ENCODE assay signal across 8 cellular contexts in genomic region chr16:30805056-30805369, GRCh38. TPM values are rescaled to one million over a fixed set of nuclear protein-coding genes. Genes with fewer than 3 reads are reported as not detected.
DNase-seq lines count a peak whose midpoint lies in the region; ATAC-seq, FAIRE-seq and TF ChIP-seq lines count a peak whose summit lies in the region.

No MANE protein-coding gene starts in this region.

- H3K4me1 ChIP-seq in HepG2 (ENCODE audit: insufficient read depth, low read length) (peaks cover 54% of the 10 kb centered on the region), thoracic aorta (ENCODE audit: control insufficient read depth in 1 of 2, low read depth in 2 of 2) (peaks cover 4 to 18% of the 10 kb centered on the region in 2 donors)

- CTCF ChIA-PET in HepG2 (lab: Yijun Ruan, JAX; ENCODE audit: low intra/inter-chr PET ratio, low total read pairs) = interaction anchor here (0.9 kb wide), 1 partner anchor 117 kb away, joined by 3 read pairs; no protein-coding TSS in a partner anchor

- TF ChIP-seq CTCF in astrocyte of the spinal cord (IDR thresholded peaks at IDR 0.05; ENCODE audit: low read depth, low read length) = no peak
- TF ChIP-seq CTCF in HepG2 (CRISPR knock-in tag; IDR thresholded peaks at IDR 0.05) = no peak
- TF ChIP-seq CTCF in thoracic aorta (IDR thresholded peaks at IDR 0.05) = no peak

- H3K9ac ChIP-seq in HepG2 (ENCODE audit: insufficient read depth, low read depth, low read length) = peak overlapping the region; percentile 89

- H3K4me2 ChIP-seq in HepG2 (ENCODE audit: low read depth, low read length) = peak overlapping the region; percentile 92

- ATAC-seq in HepG2 (peak; percentile 3; the same call in 2 of the 3 replicates), thoracic aorta (ENCODE audit: insufficient number of reproducible peaks, low FRiP score, low read depth) (no peak), GM18873 (IDR thresholded peaks at IDR 0.05; ENCODE audit: low FRiP score, unreplicated experiment) (no peak), GM21423 (IDR thresholded peaks at IDR 0.05; ENCODE audit: unreplicated experiment) (no peak)

- no peaks in the 10 kb centered on the region for H3K36me3 ChIP-seq in HepG2 (replicated peaks in 1 of 2; ENCODE audit: control insufficient read depth in 1 of 2, insufficient read depth in 2 of 2, low read length in 2 of 2)
- H3K36me3 ChIP-seq in thoracic aorta = no peaks in the 10 kb centered on the region

- H3K4me3 ChIP-seq in astrocyte of the spinal cord (ENCODE audit: low read depth, low read length) (peak overlapping the region; percentile 75), HepG2 (replicated peaks in 1 of 3; ENCODE audit: insufficient read depth in 1 of 3, low read depth in 2 of 3, low read length in 3 of 3) (peak overlapping the region; percentile 74 to 96 (median 89); a peak in 5 of 6 replicates), thoracic aorta (peak overlapping the region; percentile 77)

- no peaks in the 10 kb centered on the region for H3K9me3 ChIP-seq in HepG2 (ENCODE audit: low read length)
- no peaks in the 10 kb centered on the region for H3K9me3 ChIP-seq in thoracic aorta

- H3K27ac ChIP-seq in HepG2 (ENCODE audit: extremely low read length, insufficient read depth, low read length) (peak overlapping the region; percentile 92), thoracic aorta (peak overlapping the region; percentile 85 to 92)

- TF ChIP-seq POLR2A in HepG2 (IDR thresholded peaks at IDR 0.05; ENCODE audit: insufficient read depth in 1 of 2, low read depth in 2 of 2, low read length in 2 of 2) = no peak

- H3K79me2 ChIP-seq in HepG2 (ENCODE audit: insufficient read depth, low read length) = peaks cover 3% of the 10 kb centered on the region

- peak overlapping the region; percentile 86 for H3K4me3 Mint-ChIP-seq in T-helper 1 cell treated with Interleukin-12 subunit alpha and Interleukin-12 subunit beta and Interleukin-4 antibody, amounts not matched to agents 30 μg/mL and 1 μg/mL, for 36 hours

- H4K20me1 ChIP-seq in HepG2 (ENCODE audit: insufficient read depth, low read length) = no peaks in the 10 kb centered on the region

- no peaks in the 10 kb centered on the region for H3K9me3 Mint-ChIP-seq in T-helper 1 cell treated with Interleukin-12 subunit alpha and Interleukin-12 subunit beta and Interleukin-4 antibody, amounts not matched to agents 30 μg/mL and 1 μg/mL, for 36 hours

- TF ChIP-seq RAD21 in HepG2 (CRISPR knock-in tag; IDR thresholded peaks at IDR 0.05) = no peak

- TF ChIP-seq EP300 in HepG2 (IDR thresholded peaks at IDR 0.05; ENCODE audit: low read depth in 2 of 2, low read length in 2 of 2) (no peak), HepG2 (CRISPR knock-in tag; IDR thresholded peaks at IDR 0.05; ENCODE audit: borderline replicate concordance) (no peak)

- H3K27me3 ChIP-seq in HepG2 (ENCODE audit: control insufficient read depth in 1 of 2, insufficient read depth in 2 of 2, low read length in 2 of 2) (no peaks in the 10 kb centered on the region; a peak in 1 of 5 replicates), thoracic aorta (replicated peaks; ENCODE audit: insufficient read depth) (no peaks in the 10 kb centered on the region)

- no peak for FAIRE-seq in HepG2 (lab: Jason Lieb, UNC)

- peaks cover 22% of the 10 kb centered on the region for H3K4me1 Mint-ChIP-seq in T-helper 1 cell treated with Interleukin-12 subunit alpha and Interleukin-12 subunit beta and Interleukin-4 antibody, amounts not matched to agents 30 μg/mL and 1 μg/mL, for 36 hours (ENCODE audit: low read depth)

- peaks cover 6% of the 10 kb centered on the region for H3K36me3 Mint-ChIP-seq in T-helper 1 cell treated with Interleukin-12 subunit alpha and Interleukin-12 subunit beta and Interleukin-4 antibody, amounts not matched to agents 30 μg/mL and 1 μg/mL, for 36 hours (ENCODE audit: low read depth)

- H3K27ac Mint-ChIP-seq in T-helper 1 cell treated with Interleukin-12 subunit alpha and Interleukin-12 subunit beta and Interleukin-4 antibody, amounts not matched to agents 30 μg/mL and 1 μg/mL, for 36 hours = no peak overlapping the region

- DNase-seq in T-helper 1 cell (no peak), astrocyte of the spinal cord (ENCODE audit: low read depth, low spot score) (no peak), HepG2 (ENCODE audit: low spot score) (no peak), thoracic aorta (ENCODE audit: low spot score) (no peak), D341Med (ENCODE audit: low spot score) (no peak)

- in situ Hi-C loops in astrocyte of the spinal cord (cut with HindIII; ENCODE audit: low sequenced_read_pairs) = no loop called here
- in situ Hi-C loops in HepG2 (cut with HindIII; ENCODE audit: extremely low pct_ligation_motif_present, low pct_unique_long_range_greater_than_20kb) = no loop called here

- peak overlapping the region; percentile 1 for H2AFZ ChIP-seq in HepG2 (ENCODE audit: low read length)

- 84% methylated on average over 8 of the region's 8 CpGs for WGBS in HepG2 (ENCODE audit: low lambda C conversion rate)

- POLR2A ChIA-PET in HepG2 (lab: Yijun Ruan, JAX) = interaction anchor here (0.6 to 6.6 kb wide), 24 partner anchors 9 to 330 kb away, joined by 3 to 257 read pairs (median 12); partner anchors contain the start of genes FBRS, PHKG2, ZNF629 and ZNF689

- H3K27me3 Mint-ChIP-seq in T-helper 1 cell treated with Interleukin-12 subunit alpha and Interleukin-12 subunit beta and Interleukin-4 antibody, amounts not matched to agents 30 μg/mL and 1 μg/mL, for 36 hours (ENCODE audit: low read depth) = peaks cover 16% of the 10 kb centered on the region

- TSS peak; percentile 67 for BruUV-seq in HepG2 (replicated peaks; lab: Mats Ljungman, UMichigan)

- intact Hi-C loops in HepG2 (cut with micrococcal nuclease; ENCODE audit: unreplicated experiment) = loop anchor here (1.0 kb wide), 2 partner anchors 9 to 18 kb away; partner anchors contain the start of gene ZNF629

RNA-seq across cellular contexts. Expression of gene ZNF629, which starts 18.0 kb away (rescaled TPM):
- 14.3 and 16.5 TPM in 2 replicates for total RNA-seq in HepG2 (2016; rRNA removed; fragmentation: Illumina TruSeq; extraction: Trizol)
- total RNA-seq in HepG2 (2016; cell fraction: cytosol; rRNA removed; fragmentation: Illumina TruSeq; extraction: Trizol; ENCODE audit: low read depth) = 1.3 TPM in 2 replicates
- 12.7 and 16.5 TPM in 2 replicates for total RNA-seq in HepG2 (2016; cell fraction: insoluble cytoplasmic fraction; rRNA removed; fragmentation: Illumina TruSeq; extraction: Trizol)
- total RNA-seq in HepG2 (2016; cell fraction: membrane; rRNA removed; fragmentation: Illumina TruSeq; extraction: Trizol) = 5.2 and 5.9 TPM in 2 replicates
- total RNA-seq in HepG2 (2016; cell fraction: nucleus; rRNA removed; fragmentation: Illumina TruSeq; extraction: Trizol) = 15.1 and 17.8 TPM in 2 replicates
- polyA plus RNA-seq in HepG2 (2011; rRNA removed) = 6.1 and 8.2 TPM in 2 replicates
- polyA plus RNA-seq in HepG2 (2011; cell fraction: cytosol; rRNA removed) = 3.9 and 4.8 TPM in 2 replicates
- 25.0 TPM in 2 replicates for polyA plus RNA-seq in HepG2 (2011; cell fraction: nucleus; rRNA removed)
- polyA plus RNA-seq in HepG2 (2012) = 9.2 and 10.1 TPM in 2 replicates
- polyA plus RNA-seq in HepG2 (2016; cell fraction: cytosol; fragmentation: Illumina TruSeq; extraction: Trizol; ENCODE audit: low read depth) = 0.64 and 0.65 TPM in 2 replicates
- 11.8 and 14.8 TPM in 2 replicates for polyA plus RNA-seq in HepG2 (2016; cell fraction: insoluble cytoplasmic fraction; fragmentation: Illumina TruSeq; extraction: Trizol; ENCODE audit: low read depth)
- polyA plus RNA-seq in HepG2 (2016; cell fraction: membrane; fragmentation: Illumina TruSeq; extraction: Trizol; ENCODE audit: low read depth) = 2.2 and 2.7 TPM in 2 replicates
- polyA plus RNA-seq in HepG2 (2016; cell fraction: nucleus; fragmentation: Illumina TruSeq; extraction: Trizol; ENCODE audit: insufficient read depth, low read depth) = 25.2 and 26.3 TPM in 2 replicates
- 9.3 and 12.7 TPM in 2 replicates for polyA minus RNA-seq in HepG2 (2011; rRNA and poly(A)+ RNA removed; ENCODE audit: low replicate concordance)
- polyA minus RNA-seq in HepG2 (2011; cell fraction: cytosol; rRNA and poly(A)+ RNA removed) = 8.3 and 9.5 TPM in 2 replicates
- polyA minus RNA-seq in HepG2 (2011; cell fraction: nucleus; rRNA and poly(A)+ RNA removed) = 15.8 and 22.4 TPM in 2 replicates
- 10 to 100 TPM; 10.7 to 18.8 TPM for total RNA-seq in thoracic aorta

RNA-seq across cellular contexts. Expression of gene RNF40, which starts 42.9 kb away (rescaled TPM):
- total RNA-seq in HepG2 (2016; rRNA removed; fragmentation: Illumina TruSeq; extraction: Trizol) = 85.6 and 102 TPM in 2 replicates
- 11.9 and 12.0 TPM in 2 replicates for total RNA-seq in HepG2 (2016; cell fraction: cytosol; rRNA removed; fragmentation: Illumina TruSeq; extraction: Trizol; ENCODE audit: low read depth)
- 79.6 and 89.9 TPM in 2 replicates for total RNA-seq in HepG2 (2016; cell fraction: insoluble cytoplasmic fraction; rRNA removed; fragmentation: Illumina TruSeq; extraction: Trizol)
- total RNA-seq in HepG2 (2016; cell fraction: membrane; rRNA removed; fragmentation: Illumina TruSeq; extraction: Trizol) = 40.5 and 47.1 TPM in 2 replicates
- total RNA-seq in HepG2 (2016; cell fraction: nucleus; rRNA removed; fragmentation: Illumina TruSeq; extraction: Trizol) = 55.6 and 65.6 TPM in 2 replicates
- polyA plus RNA-seq in HepG2 (2011; rRNA removed) = 84.0 and 91.0 TPM in 2 replicates
- polyA plus RNA-seq in HepG2 (2011; cell fraction: cytosol; rRNA removed) = 47.5 and 49.3 TPM in 2 replicates
- polyA plus RNA-seq in HepG2 (2011; cell fraction: nucleus; rRNA removed) = 128 and 147 TPM in 2 replicates
- polyA plus RNA-seq in HepG2 (2012) = 44.7 and 52.0 TPM in 2 replicates
- 8.6 and 10.7 TPM in 2 replicates for polyA plus RNA-seq in HepG2 (2016; cell fraction: cytosol; fragmentation: Illumina TruSeq; extraction: Trizol; ENCODE audit: low read depth)
- 87.6 and 98.5 TPM in 2 replicates for polyA plus RNA-seq in HepG2 (2016; cell fraction: insoluble cytoplasmic fraction; fragmentation: Illumina TruSeq; extraction: Trizol; ENCODE audit: low read depth)
- 29.9 and 30.8 TPM in 2 replicates for polyA plus RNA-seq in HepG2 (2016; cell fraction: membrane; fragmentation: Illumina TruSeq; extraction: Trizol; ENCODE audit: low read depth)
- 131 and 139 TPM in 2 replicates for polyA plus RNA-seq in HepG2 (2016; cell fraction: nucleus; fragmentation: Illumina TruSeq; extraction: Trizol; ENCODE audit: insufficient read depth, low read depth)
- 110 and 128 TPM in 2 replicates for polyA minus RNA-seq in HepG2 (2011; rRNA and poly(A)+ RNA removed; ENCODE audit: low replicate concordance)
- 42.3 and 58.2 TPM in 2 replicates for polyA minus RNA-seq in HepG2 (2011; cell fraction: cytosol; rRNA and poly(A)+ RNA removed)
- 34.0 and 43.5 TPM in 2 replicates for polyA minus RNA-seq in HepG2 (2011; cell fraction: nucleus; rRNA and poly(A)+ RNA removed)
- 100 to 1,000 TPM; 109 to 112 TPM for total RNA-seq in thoracic aorta

RNA-seq across cellular contexts. Expression of gene CFAP119, which starts 43.2 kb away (rescaled TPM):
- total RNA-seq in HepG2 (2016; rRNA removed; fragmentation: Illumina TruSeq; extraction: Trizol) (1.2 and 6.4 TPM in 2 replicates), thoracic aorta (1 to 10 TPM in 1 of 2 donors, under 1 TPM in 1; 0.27 to 1.2 TPM)
- total RNA-seq in HepG2 (2016; cell fraction: cytosol; rRNA removed; fragmentation: Illumina TruSeq; extraction: Trizol; ENCODE audit: low read depth) = 0.51 and 0.71 TPM in 2 replicates
- 1.4 and 4.0 TPM in 2 replicates for total RNA-seq in HepG2 (2016; cell fraction: insoluble cytoplasmic fraction; rRNA removed; fragmentation: Illumina TruSeq; extraction: Trizol)
- total RNA-seq in HepG2 (2016; cell fraction: membrane; rRNA removed; fragmentation: Illumina TruSeq; extraction: Trizol) = 0.83 and 1.7 TPM in 2 replicates
- total RNA-seq in HepG2 (2016; cell fraction: nucleus; rRNA removed; fragmentation: Illumina TruSeq; extraction: Trizol) = 11.6 and 12.1 TPM in 2 replicates
- 4.0 and 6.4 TPM in 2 replicates for polyA plus RNA-seq in HepG2 (2011; rRNA removed)
- 1.3 and 2.2 TPM in 2 replicates for polyA plus RNA-seq in HepG2 (2011; cell fraction: cytosol; rRNA removed)
- 37.2 and 53.6 TPM in 2 replicates for polyA plus RNA-seq in HepG2 (2011; cell fraction: nucleus; rRNA removed)
- 0.84 and 2.1 TPM in 2 replicates for polyA plus RNA-seq in HepG2 (2012)
- polyA plus RNA-seq in HepG2 (2016; cell fraction: cytosol; fragmentation: Illumina TruSeq; extraction: Trizol; ENCODE audit: low read depth) = 0.78 and 0.96 TPM in 2 replicates
- polyA plus RNA-seq in HepG2 (2016; cell fraction: insoluble cytoplasmic fraction; fragmentation: Illumina TruSeq; extraction: Trizol; ENCODE audit: low read depth) = 0.91 and 1.5 TPM in 2 replicates
- polyA plus RNA-seq in HepG2 (2016; cell fraction: membrane; fragmentation: Illumina TruSeq; extraction: Trizol; ENCODE audit: low read depth) = 0.41 and 1.4 TPM in 2 replicates
- 22.1 and 31.9 TPM in 2 replicates for polyA plus RNA-seq in HepG2 (2016; cell fraction: nucleus; fragmentation: Illumina TruSeq; extraction: Trizol; ENCODE audit: insufficient read depth, low read depth)
- 1.5 and 16.0 TPM in 2 replicates for polyA minus RNA-seq in HepG2 (2011; rRNA and poly(A)+ RNA removed; ENCODE audit: low replicate concordance)
- 0.69 and 1.8 TPM in 2 replicates for polyA minus RNA-seq in HepG2 (2011; cell fraction: cytosol; rRNA and poly(A)+ RNA removed)
- 3.7 and 5.2 TPM in 2 replicates for polyA minus RNA-seq in HepG2 (2011; cell fraction: nucleus; rRNA and poly(A)+ RNA removed)

RNA-seq across cellular contexts. Expression of gene PHKG2, which starts 56.8 kb away (rescaled TPM):
- total RNA-seq in HepG2 (2016; rRNA removed; fragmentation: Illumina TruSeq; extraction: Trizol) (33.9 and 37.4 TPM in 2 replicates), thoracic aorta (10 to 100 TPM; 25.6 to 26.4 TPM)
- total RNA-seq in HepG2 (2016; cell fraction: cytosol; rRNA removed; fragmentation: Illumina TruSeq; extraction: Trizol; ENCODE audit: low read depth) = 13.4 TPM in 2 replicates
- total RNA-seq in HepG2 (2016; cell fraction: insoluble cytoplasmic fraction; rRNA removed; fragmentation: Illumina TruSeq; extraction: Trizol) = 32.9 and 41.4 TPM in 2 replicates
- 23.7 and 24.3 TPM in 2 replicates for total RNA-seq in HepG2 (2016; cell fraction: membrane; rRNA removed; fragmentation: Illumina TruSeq; extraction: Trizol)
- 39.5 and 43.1 TPM in 2 replicates for total RNA-seq in HepG2 (2016; cell fraction: nucleus; rRNA removed; fragmentation: Illumina TruSeq; extraction: Trizol)
- 39.8 and 42.1 TPM in 2 replicates for polyA plus RNA-seq in HepG2 (2011; rRNA removed)
- polyA plus RNA-seq in HepG2 (2011; cell fraction: cytosol; rRNA removed) = 22.7 and 30.8 TPM in 2 replicates
- 140 and 166 TPM in 2 replicates for polyA plus RNA-seq in HepG2 (2011; cell fraction: nucleus; rRNA removed)
- 21.4 and 22.8 TPM in 2 replicates for polyA plus RNA-seq in HepG2 (2012)
- 15.4 and 16.5 TPM in 2 replicates for polyA plus RNA-seq in HepG2 (2016; cell fraction: cytosol; fragmentation: Illumina TruSeq; extraction: Trizol; ENCODE audit: low read depth)
- 38.9 and 41.5 TPM in 2 replicates for polyA plus RNA-seq in HepG2 (2016; cell fraction: insoluble cytoplasmic fraction; fragmentation: Illumina TruSeq; extraction: Trizol; ENCODE audit: low read depth)
- polyA plus RNA-seq in HepG2 (2016; cell fraction: membrane; fragmentation: Illumina TruSeq; extraction: Trizol; ENCODE audit: low read depth) = 21.3 and 23.8 TPM in 2 replicates
- polyA plus RNA-seq in HepG2 (2016; cell fraction: nucleus; fragmentation: Illumina TruSeq; extraction: Trizol; ENCODE audit: insufficient read depth, low read depth) = 142 and 147 TPM in 2 replicates
- polyA minus RNA-seq in HepG2 (2011; rRNA and poly(A)+ RNA removed; ENCODE audit: low replicate concordance) = 53.8 and 68.9 TPM in 2 replicates
- 9.0 and 12.9 TPM in 2 replicates for polyA minus RNA-seq in HepG2 (2011; cell fraction: cytosol; rRNA and poly(A)+ RNA removed)
- 38.1 and 40.3 TPM in 2 replicates for polyA minus RNA-seq in HepG2 (2011; cell fraction: nucleus; rRNA and poly(A)+ RNA removed)
